ENCODE assay signal across 25 cellular contexts in genomic region chr12:130977759-130978127, GRCh38. TPM values are rescaled to one million over a fixed set of nuclear protein-coding genes. Genes with fewer than 3 reads are reported as not detected.
"Had no signal": no experiment of that assay in that cellular context is flagged by ENCODE, and none has a peak within 500 bp of the region (broad histone marks: within the 10 kb centered on the region; RNA-seq: fewer than 3 reads in every experiment).

No MANE protein-coding gene starts in this region.

- ATAC-seq: activated T-cell treated with anti-CD3 and anti-CD28 coated beads, Interleukin-2, amount 50 U/mL, for 4 hours; activated T-helper 17 cell treated with anti-CD3 and anti-CD28 coated beads, Interleukin-2, amount 50 U/mL, for 72 hours; effector memory CD8-positive, alpha-beta T cell; left lung; right cardiac atrium had no signal

- H3K27ac Mint-ChIP-seq: activated T-helper 17 cell treated with anti-CD3 and anti-CD28 coated beads, Interleukin-2, amount 50 U/mL, for 72 hours; effector memory CD8-positive, alpha-beta T cell had no signal

- H3K36me3 ChIP-seq: brain microvascular endothelial cell, transverse colon had no signal

- FAIRE-seq: astrocyte had no signal

- H3K9me3 Mint-ChIP-seq: activated T-cell treated with anti-CD3 and anti-CD28 coated beads, Interleukin-2, amount 50 U/mL, for 4 hours; activated T-helper 17 cell treated with anti-CD3 and anti-CD28 coated beads, Interleukin-2, amount 50 U/mL, for 72 hours; effector memory CD8-positive, alpha-beta T cell; naive B cell; neural crest cell had no signal

- H3K27me3 Mint-ChIP-seq: naive B cell had no signal

- H3K4me3 Mint-ChIP-seq: activated T-cell treated with anti-CD3 and anti-CD28 coated beads, Interleukin-2, amount 50 U/mL, for 4 hours; activated T-helper 17 cell treated with anti-CD3 and anti-CD28 coated beads, Interleukin-2, amount 50 U/mL, for 72 hours; effector memory CD8-positive, alpha-beta T cell; neural crest cell had no signal

- H3K27me3 ChIP-seq: brain microvascular endothelial cell, left lung, transverse colon, vagina had no signal

- H3K27ac ChIP-seq: brain microvascular endothelial cell, left lung, transverse colon, vagina had no signal

- H3K9me3 ChIP-seq: left lung, transverse colon, vagina had no signal

- DNase-seq: activated CD4-positive, alpha-beta T cell treated with anti-CD3 and anti-CD28 coated beads for 48 hours; activated CD4-positive, alpha-beta T cell treated with anti-CD3 and anti-CD28 coated beads, Interleukin-2, amount 50 U/mL, for 48 hours; activated CD4-positive, CD25-positive, alpha-beta regulatory T cell; activated gamma-delta T cell treated with Interleukin-2 at 50 U/mL for 16 hours; activated naive CD4-positive, alpha-beta T cell treated with anti-CD3 and anti-CD28 coated beads, Interleukin-2, amount 50 U/mL, for 16 hours; activated T-cell treated with anti-CD3 and anti-CD28 coated beads, Interleukin-2, amount 50 U/mL, for 4 hours; amniotic stem cell; brain microvascular endothelial cell; caudate nucleus; cortex of kidney; effector memory CD8-positive, alpha-beta T cell; erythroblast; kidney glomerular epithelial cell; left lung; naive B cell; stimulated activated CD4-positive, alpha-beta T cell treated with anti-CD3 and anti-CD28 coated beads, Interleukin-2, amount 100 ng/mL, for 48 hours; stimulated activated naive CD4-positive, alpha-beta T cell treated with Interleukin-2 at 50 U/mL for 16 hours; transverse colon had no signal

- H3K4me3 ChIP-seq: left lung, transverse colon, vagina had no signal

- H3K4me1 Mint-ChIP-seq: activated T-helper 17 cell treated with anti-CD3 and anti-CD28 coated beads, Interleukin-2, amount 50 U/mL, for 72 hours had no signal

RNA-seq across cellular contexts. Expression of gene ADGRD1, which starts 24.0 kb away (rescaled TPM):
- total RNA-seq: glomerular endothelial cell, pulmonary artery endothelial cell had no signal
